In the genomic region with DNA sequence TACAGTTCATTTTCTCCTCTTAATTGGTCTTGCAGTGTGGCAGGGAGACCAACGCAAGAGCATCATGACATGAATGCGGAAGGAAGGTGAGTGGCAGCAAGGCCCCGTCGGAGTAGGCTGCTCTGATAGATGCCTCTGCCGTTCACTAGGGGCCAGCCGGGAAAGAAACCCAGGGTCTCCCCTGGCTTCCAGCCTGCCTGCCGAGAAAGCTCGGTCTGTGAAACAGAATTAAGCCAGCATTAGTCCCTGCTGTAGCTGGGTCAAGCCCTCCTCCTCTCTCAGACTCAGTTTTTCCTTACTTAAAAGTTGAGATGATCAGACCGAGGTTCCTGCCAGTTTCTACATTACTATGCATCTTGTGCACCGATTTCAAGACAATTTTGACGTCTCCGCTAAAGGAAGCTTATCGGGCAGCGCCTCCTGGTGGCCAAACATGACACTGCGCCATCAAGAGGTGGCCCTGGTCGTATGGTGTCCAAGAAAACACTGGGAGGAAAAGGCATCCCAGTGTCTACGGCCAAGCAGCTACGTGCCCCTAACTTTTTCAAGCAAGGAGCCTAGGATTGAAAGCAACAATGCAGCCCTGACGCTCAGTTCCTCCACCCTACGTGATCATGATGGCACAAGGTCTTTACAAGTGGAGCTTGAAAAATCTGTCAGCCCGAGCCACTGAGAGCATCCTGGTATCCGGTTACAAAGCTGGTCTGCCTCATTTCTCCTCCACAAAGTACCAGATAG, we compare ENCODE assay signal across 8 cellular contexts.
DNase-seq lines count a peak whose midpoint lies in the region; ATAC-seq and TF ChIP-seq lines count a peak whose summit lies in the region.

No MANE protein-coding gene starts in this region.

- H2AFZ ChIP-seq in Karpas-422 (ENCODE audit: low read length): no peak overlapping the region

- no peak overlapping the region for H3K9ac ChIP-seq in Karpas-422 (ENCODE audit: low read length)

- TF ChIP-seq CTCF in A673 (conservative IDR thresholded peaks at IDR 0.05; ENCODE audit: low read depth, low read length) (peak; percentile 99), GM13976 (IDR thresholded peaks at IDR 0.05; ENCODE audit: borderline replicate concordance, control extremely low read depth, extremely low read depth, insufficient read depth, missing control alignments) (peak; percentile 96), upper lobe of left lung (IDR thresholded peaks at IDR 0.05) (peak; percentile 79 to 94 (median 88))

- H3K4me3 ChIP-seq in A673 (ENCODE audit: low read depth, low read length, poor library complexity, severe bottlenecking): no peak overlapping the region
- no peak overlapping the region for H3K4me3 ChIP-seq in Karpas-422 (ENCODE audit: low read length)
- no peak overlapping the region for H3K4me3 ChIP-seq in upper lobe of left lung

- no peaks in the 10 kb centered on the region; the same call in 1 of the 2 replicates for H4K20me1 ChIP-seq in Karpas-422 (ENCODE audit: insufficient read depth, low read depth, low read length)

- H3K9me3 Mint-ChIP-seq in activated naive CD8-positive, alpha-beta T cell (ENCODE audit: low read depth): no peaks in the 10 kb centered on the region

- intact Hi-C loops in A673 (cut with micrococcal nuclease; ENCODE audit: unreplicated experiment): loop anchor here (1.0 to 10.0 kb wide), 5 partner anchors 252 to 812 kb away; no protein-coding TSS in a partner anchor
- intact Hi-C loops in Right ventricle myocardium superior (cut with DNase I): loop anchor here (2.0 to 10.0 kb wide), 4 partner anchors 252 to 625 kb away; no protein-coding TSS in a partner anchor
- intact Hi-C loops in posterior cingulate gyrus (cut with DNase I): loop anchor here (1.0 to 2.0 kb wide), 3 partner anchors 470 to 624 kb away; no protein-coding TSS in a partner anchor

- CTCF ChIA-PET in A673 (lab: Charles Lee): interaction anchor here (0.6 to 2.9 kb wide), 7 partner anchors 11 to 601 kb away, joined by 3 to 16 read pairs (median 4); no protein-coding TSS in a partner anchor

- no peaks in the 10 kb centered on the region for H3K36me3 ChIP-seq in A673 (ENCODE audit: insufficient read depth, low read length, poor library complexity, severe bottlenecking)
- no peaks in the 10 kb centered on the region for H3K36me3 ChIP-seq in Karpas-422 (ENCODE audit: insufficient read depth, low read length)
- H3K36me3 ChIP-seq in upper lobe of left lung: no peaks in the 10 kb centered on the region

- POLR2A ChIA-PET in A673 (lab: Charles Lee; ENCODE audit: low non-redundant PET): no interaction called here

- 14 to 15% methylated on average over 21 to 22 of the region's 22 CpGs for WGBS in upper lobe of left lung, 2 donors

- in situ Hi-C loops in GM13976 (cut with MboI; ENCODE audit: low sequenced_read_pairs, unreplicated experiment): loop anchor here (25.0 kb wide), 2 partner anchors 475 to 625 kb away; a partner anchor contains a TSS

- H3K4me2 ChIP-seq in Karpas-422 (ENCODE audit: low read depth, low read length, poor library complexity, severe bottlenecking): no peak overlapping the region

- H3K27me3 Mint-ChIP-seq in activated naive CD8-positive, alpha-beta T cell: peaks cover 11% of the 10 kb centered on the region

- peaks cover 34% of the 10 kb centered on the region for H3K27me3 ChIP-seq in A673 (replicated peaks; ENCODE audit: insufficient read depth, low read depth, low read length, poor library complexity)
- no peaks in the 10 kb centered on the region for H3K27me3 ChIP-seq in Karpas-422 (ENCODE audit: low read length)
- H3K27me3 ChIP-seq in upper lobe of left lung: no peaks in the 10 kb centered on the region

- H3K36me3 Mint-ChIP-seq in activated naive CD8-positive, alpha-beta T cell: no peaks in the 10 kb centered on the region

- H3K4me1 ChIP-seq in A673 (ENCODE audit: insufficient read depth, low read length, poor library complexity, severe bottlenecking) (no peaks in the 10 kb centered on the region), Karpas-422 (ENCODE audit: low read length) (no peaks in the 10 kb centered on the region), upper lobe of left lung (peaks cover 0 to 5% (median 4%) of the 10 kb centered on the region in 4 donors)

- H3K79me2 ChIP-seq in Karpas-422 (ENCODE audit: low read length): no peaks in the 10 kb centered on the region

- no peaks in the 10 kb centered on the region for H3K9me3 ChIP-seq in A673 (ENCODE audit: low read depth, low read length, poor library complexity, severe bottlenecking)
- no peaks in the 10 kb centered on the region for H3K9me3 ChIP-seq in Karpas-422 (ENCODE audit: low read length)
- no peaks in the 10 kb centered on the region for H3K9me3 ChIP-seq in upper lobe of left lung

- H3K27ac ChIP-seq in A673 (ENCODE audit: low read depth, low read length, poor library complexity, severe bottlenecking) (no peak overlapping the region), Karpas-422 (ENCODE audit: low read length) (no peak overlapping the region), upper lobe of left lung (no peak overlapping the region)

- no TSS peak for BruUV-seq in A673 (replicated peaks; lab: Mats Ljungman, UMichigan)

- H3K4me3 Mint-ChIP-seq in activated naive CD8-positive, alpha-beta T cell: peak overlapping the region; percentile 43

- ATAC-seq in Right ventricle myocardium superior (ENCODE audit: poor library complexity) (peak; percentile 68), upper lobe of left lung (ENCODE audit: low FRiP score in 2 of 2) (peak; percentile 70 to 82)

- no peak for TF ChIP-seq POLR2A in upper lobe of left lung (IDR thresholded peaks at IDR 0.05)

- peak; percentile 82 for DNase-seq in A673 (ENCODE audit: low spot score)
- peak; percentile 77 for DNase-seq in GM13976 (ENCODE audit: low spot score)
- peak; percentile 90 for DNase-seq in Karpas-422
- peak; percentile 69 for DNase-seq in SK-N-DZ (ENCODE audit: low spot score)
- DNase-seq in Right ventricle myocardium superior: peak; percentile 86
- peak; percentile 77 to 97 (median 90) for DNase-seq in posterior cingulate gyrus
- DNase-seq in upper lobe of left lung: peak in 1 of 2 donors; percentile 62

- TF ChIP-seq EP300 in upper lobe of left lung (IDR thresholded peaks at IDR 0.05): no peak

- H3K9me2 ChIP-seq in Karpas-422 (replicated peaks; ENCODE audit: insufficient read depth, low read length): no peaks in the 10 kb centered on the region

- peaks cover 5% of the 10 kb centered on the region for H3K4me1 Mint-ChIP-seq in activated naive CD8-positive, alpha-beta T cell (ENCODE audit: low read depth)

- no peak overlapping the region for H3K27ac Mint-ChIP-seq in activated naive CD8-positive, alpha-beta T cell
